ENCODE assay signal across 8 cellular contexts in genomic region chr5:60945760-60946253, GRCh38. TPM values are rescaled to one million over a fixed set of nuclear protein-coding genes. Genes with fewer than 3 reads are reported as not detected.
A peak's percentile ranks its signal among the peaks of the same experiment; 100 is the strongest.
DNase-seq lines count a peak whose midpoint lies in the region; ATAC-seq, FAIRE-seq and TF ChIP-seq lines count a peak whose summit lies in the region.

No MANE protein-coding gene starts in this region.

- H3K9ac ChIP-seq in H1 (replicated peaks in 1 of 4; ENCODE audit: extremely low read depth in 1 of 4, low read depth in 3 of 4, low read length in 3 of 4) = peak overlapping the region; percentile 46 to 79 (median 60)

- H3K9me3 ChIP-seq in H1 (ENCODE audit: insufficient read depth in 2 of 2, low read depth in 1 of 2, low read length in 1 of 2) (no peaks in the 10 kb centered on the region), mesodermal cell (ENCODE audit: control insufficient read depth, low read length) (no peaks in the 10 kb centered on the region)

- no peak for TF ChIP-seq EP300 in H1 (IDR thresholded peaks at IDR 0.05; ENCODE audit: borderline replicate concordance in 1 of 2, low read depth in 2 of 2, low read length in 2 of 2)

- H3K36me3 ChIP-seq in H1 (ENCODE audit: control insufficient read depth in 2 of 4, insufficient read depth in 4 of 4, low read length in 3 of 4) (no peaks in the 10 kb centered on the region), mesodermal cell (ENCODE audit: control insufficient read depth, insufficient read depth, low read length) (no peaks in the 10 kb centered on the region)

- H3K56ac ChIP-seq in H1 (replicated peaks; ENCODE audit: insufficient read length, low read depth, low read length) = no peak overlapping the region

- no peak overlapping the region for H2AK5ac ChIP-seq in H1 (ENCODE audit: low read depth, low read length)

- no peak overlapping the region for H2BK120ac ChIP-seq in H1 (replicated peaks; ENCODE audit: low read depth, low read length)

- peak overlapping the region; percentile 70; the same call in 1 of the 2 replicates for H2AFZ ChIP-seq in H1 (ENCODE audit: low read length)

- no peaks in the 10 kb centered on the region; a peak in 1 of 7 replicates for H3K27me3 ChIP-seq in H1 (replicated peaks in 1 of 4; ENCODE audit: control insufficient read depth in 3 of 4, extremely low read depth in 1 of 4, insufficient read depth in 3 of 4, low read length in 3 of 4)

- no peak overlapping the region for H2BK5ac ChIP-seq in H1 (ENCODE audit: low read depth, low read length)

- peak overlapping the region; percentile 62; the same call in 1 of the 2 replicates for H4K8ac ChIP-seq in H1 (ENCODE audit: extremely low read depth, insufficient read depth, low read length)

- TF ChIP-seq RAD21 in H1 (IDR thresholded peaks at IDR 0.05 in 1 of 2, conservative IDR thresholded peaks at IDR 0.05 in 1 of 2; ENCODE audit: low read depth in 2 of 2, low read length in 2 of 2) = no peak

- FAIRE-seq in H1 (lab: Jason Lieb, UNC) = no peak

- peak; percentile 52 for DNase-seq in DMS 273 treated with DMSO at 0.1 percent for 48 hours (lab: John Stamatoyannopoulos, UW)
- DNase-seq in RWPE1 (ENCODE audit: low spot score) = peak; percentile 60
- no peak for DNase-seq in H1 (ENCODE audit: low read depth in 1 of 2, low spot score in 2 of 2)
- DNase-seq in ureter (ENCODE audit: low spot score) = peak; percentile 47
- DNase-seq in NCI-H2107 treated with DMSO at 0.1 percent for 48 hours (lab: John Stamatoyannopoulos, UW; ENCODE audit: unreplicated experiment) = no peak

- POLR2A ChIA-PET in RWPE1 (lab: Yijun Ruan, JAX; ENCODE audit: low non-redundant PET) = no interaction called here
- POLR2A ChIA-PET in H1 (lab: Charles Lee; ENCODE audit: partially characterized antibody) = interaction anchor here (1.4 to 1.5 kb wide), 3 partner anchors 246 to 386 kb away, joined by 3 to 8 read pairs (median 4); partner anchors contain the start of gene DEPDC1B

- TF ChIP-seq POLR2A in H1 (IDR thresholded peaks at IDR 0.05; ENCODE audit: control extremely low read depth in 1 of 2, low read depth in 2 of 2, low read length in 2 of 2) = no peak

- peaks cover 7% of the 10 kb centered on the region; the same call in 1 of the 2 replicates for H3K23me2 ChIP-seq in H1 (ENCODE audit: low read depth, low read length)

- CTCF ChIA-PET in RWPE1 (lab: Yijun Ruan, JAX) = interaction anchor here (0.7 to 1.2 kb wide), 3 partner anchors 16 to 386 kb away, joined by 3 to 8 read pairs (median 4); no protein-coding TSS in a partner anchor
- CTCF ChIA-PET in H1 (lab: Charles Lee; ENCODE audit: partially characterized antibody) = interaction anchor here (0.7 to 1.4 kb wide), 3 partner anchors 12 to 270 kb away, joined by 3 read pairs; no protein-coding TSS in a partner anchor

- H3K27ac ChIP-seq in RWPE1 (peak overlapping the region; percentile 87), H1 (ENCODE audit: low read depth, low read length) (no peak overlapping the region), mesodermal cell (ENCODE audit: low read depth, low read length, severe bottlenecking) (peak overlapping the region; percentile 36)

- no peak overlapping the region for H3K14ac ChIP-seq in H1 (ENCODE audit: insufficient read length)

- H4K91ac ChIP-seq in H1 (replicated peaks; ENCODE audit: insufficient read length, low read length) = no peak overlapping the region

- H3K4me2 ChIP-seq in H1 (ENCODE audit: insufficient read depth in 1 of 2, low read depth in 2 of 2, low read length in 2 of 2) = peak overlapping the region; percentile 92 to 94

- H3K23ac ChIP-seq in H1 (ENCODE audit: insufficient read length) = no peak overlapping the region

- ATAC-seq in GM19328 (IDR thresholded peaks at IDR 0.05; ENCODE audit: unreplicated experiment) = peak; percentile 17
- ATAC-seq in HG03280 (IDR thresholded peaks at IDR 0.05; ENCODE audit: unreplicated experiment) = peak; percentile 23

- peak overlapping the region; percentile 78 to 95 (median 87) for H3K4me3 ChIP-seq in H1 (ENCODE audit: extremely low read depth in 1 of 4, insufficient read depth in 2 of 4, low read depth in 3 of 4, low read length in 4 of 4)
- peak overlapping the region; percentile 68 for H3K4me3 ChIP-seq in mesodermal cell (ENCODE audit: extremely low read depth, insufficient read depth, low read length, poor library complexity, severe bottlenecking)

- H3K4ac ChIP-seq in H1 (replicated peaks; ENCODE audit: insufficient read length, low read depth, low read length) = no peak overlapping the region

- no peak overlapping the region for H2BK20ac ChIP-seq in H1 (ENCODE audit: low read length)

- peaks cover 0 to 75% of the 10 kb centered on the region in 2 experiments; a peak in 3 of 4 replicates for H3K79me2 ChIP-seq in H1 (ENCODE audit: control insufficient read depth in 1 of 2, insufficient read depth in 2 of 2, low read length in 2 of 2)

- TF ChIP-seq CTCF in RWPE1 (conservative IDR thresholded peaks at IDR 0.05; ENCODE audit: low read depth) = no peak
- no peak for TF ChIP-seq CTCF in H1 (IDR thresholded peaks at IDR 0.05; ENCODE audit: control extremely low read depth in 1 of 3, insufficient read depth in 1 of 3, low read depth in 1 of 3, low read length in 3 of 3)

- H4K5ac ChIP-seq in H1 (ENCODE audit: insufficient read length, low read depth, low read length) = no peak overlapping the region

- H3K4me1 ChIP-seq in H1 (replicated peaks in 1 of 4; ENCODE audit: control insufficient read depth in 3 of 4, insufficient read depth in 4 of 4, low read length in 3 of 4) = peaks cover 0 to 5% (median under 1%) of the 10 kb centered on the region in 4 experiments; a peak in 2 of 7 replicates
- peaks cover 7% of the 10 kb centered on the region for H3K4me1 ChIP-seq in mesodermal cell (ENCODE audit: control insufficient read depth, insufficient read depth, low read length, poor library complexity, severe bottlenecking)

- H2BK12ac ChIP-seq in H1 (ENCODE audit: low read depth, low read length) = no peak overlapping the region

- H3K79me1 ChIP-seq in H1 (ENCODE audit: low read depth, low read length) = peaks cover 1% of the 10 kb centered on the region

- H2BK15ac ChIP-seq in H1 (ENCODE audit: low read length) = no peak overlapping the region; the same call in 1 of the 2 replicates

- WGBS in H1 (ENCODE audit: extremely low coverage in 1 of 2, insufficient coverage in 1 of 2, insufficient read length in 1 of 2, insufficient replicate concordance in 2 of 2, low coverage in 1 of 2, low lambda C conversion rate in 2 of 2, missing lambda C conversion rate in 1 of 2), 2 experiments = 15% methylated on average over 23 of the region's 23 CpGs; no CpG with 5 or more reads in 1 of the 2 experiments
- WGBS in mesodermal cell (ENCODE audit: insufficient coverage in 2 of 2), 2 experiments = 19 to 22% methylated on average over 17 to 21 of the region's 23 CpGs

- H4K20me1 ChIP-seq in H1 (replicated peaks in 1 of 2; ENCODE audit: control insufficient read depth in 1 of 2, insufficient read depth in 2 of 2, low read length in 2 of 2) = no peaks in the 10 kb centered on the region

- no peak overlapping the region for H3K18ac ChIP-seq in H1 (ENCODE audit: extremely low read depth, low read length)

TF ChIP-seq in H1, 55 proteins besides CTCF, POLR2A, EP300 and RAD21:
- TF ChIP-seq JUND (IDR thresholded peaks at IDR 0.05; ENCODE audit: low read length) (no peak), GABPA (IDR thresholded peaks at IDR 0.05; ENCODE audit: borderline replicate concordance, insufficient read depth, low read length) (no peak), SIN3A (conservative IDR thresholded peaks at IDR 0.05 in 1 of 2, IDR thresholded peaks at IDR 0.05 in 1 of 2; ENCODE audit: low read depth in 1 of 2, low read length in 2 of 2) (peak in 1 of 2 experiments; percentile 38; a peak in 1 of 4 replicates), KDM4A (IDR thresholded peaks at IDR 0.05; ENCODE audit: low read depth, low read length, severe bottlenecking) (no peak), GTF2F1 (IDR thresholded peaks at IDR 0.05; ENCODE audit: borderline replicate concordance, low read depth, low read length) (no peak; the same call in 1 of the 2 replicates), TAF1 (IDR thresholded peaks at IDR 0.05; ENCODE audit: low read depth, low read length) (peak; percentile 49; the same call in 1 of the 2 replicates), TBP (IDR thresholded peaks at IDR 0.05; ENCODE audit: low read depth, low read length) (peak; percentile 17; the same call in 1 of the 2 replicates)

RNA-seq across cellular contexts. Expression of gene NDUFAF2, which starts 0.8 kb away (rescaled TPM):
- 46.5 and 50.8 TPM in 2 replicates for total RNA-seq in H1 (2021; fragmentation: NEBNext Ultra II Directional; extraction: Animal tissue kit (Norgen Biotek cat#: 25700))
- polyA plus RNA-seq in H1 (2011; rRNA removed) = 7.1 and 10.7 TPM in 2 replicates
- polyA plus RNA-seq in H1 (2011; cell fraction: cytosol; rRNA removed) = 30.9 TPM
- polyA plus RNA-seq in H1 (2011; cell fraction: nucleus; rRNA removed) = 10.6 TPM
- polyA plus RNA-seq in H1 (2012, experiment 1 of 2) = 35.6 to 55.6 TPM (median 43.3 TPM) in 4 replicates
- polyA plus RNA-seq in H1 (2012, experiment 2 of 2) = 81.9 TPM
- polyA plus RNA-seq in H1 (2013, experiment 1 of 2) = 153 TPM
- polyA plus RNA-seq in H1 (2013, experiment 2 of 2) = 154 TPM
- polyA minus RNA-seq in H1 (2011; rRNA and poly(A)+ RNA removed) = 4.3 and 4.4 TPM in 2 replicates
- 27.5 TPM for polyA minus RNA-seq in H1 (2011; cell fraction: cytosol; rRNA and poly(A)+ RNA removed)
- polyA minus RNA-seq in H1 (2011; cell fraction: nucleus; rRNA and poly(A)+ RNA removed) = 19.2 TPM
- 40.7 TPM for polyA plus RNA-seq in mesodermal cell (2013, experiment 1 of 2)
- 52.0 TPM for polyA plus RNA-seq in mesodermal cell (2013, experiment 2 of 2)
- total RNA-seq in ureter = 24.9 TPM

RNA-seq across cellular contexts. Expression of gene ERCC8, which starts 0.9 kb away (rescaled TPM):
- total RNA-seq in H1 (2021; fragmentation: NEBNext Ultra II Directional; extraction: Animal tissue kit (Norgen Biotek cat#: 25700)) = 14.8 and 17.3 TPM in 2 replicates
- 13.3 and 17.3 TPM in 2 replicates for polyA plus RNA-seq in H1 (2011; rRNA removed)
- 22.3 TPM for polyA plus RNA-seq in H1 (2011; cell fraction: cytosol; rRNA removed)
- 10.0 TPM for polyA plus RNA-seq in H1 (2011; cell fraction: nucleus; rRNA removed)
- 9.2 to 15.8 TPM (median 13.1 TPM) in 4 replicates for polyA plus RNA-seq in H1 (2012, experiment 1 of 2)
- 3.0 TPM for polyA plus RNA-seq in H1 (2012, experiment 2 of 2)
- 7.7 TPM for polyA plus RNA-seq in H1 (2013, experiment 1 of 2)
- 8.2 TPM for polyA plus RNA-seq in H1 (2013, experiment 2 of 2)
- polyA minus RNA-seq in H1 (2011; rRNA and poly(A)+ RNA removed) = 27.5 and 38.1 TPM in 2 replicates
- 20.4 TPM for polyA minus RNA-seq in H1 (2011; cell fraction: cytosol; rRNA and poly(A)+ RNA removed)
- polyA minus RNA-seq in H1 (2011; cell fraction: nucleus; rRNA and poly(A)+ RNA removed) = 53.8 TPM
- polyA plus RNA-seq in mesodermal cell (2013, experiment 1 of 2) = 15.9 TPM
- polyA plus RNA-seq in mesodermal cell (2013, experiment 2 of 2) = 19.4 TPM
- 12.2 TPM for total RNA-seq in ureter

Comparison
In these comparisons a context has a peak if more than half of its experiments do, and no peak if none do; other contexts are left out.
1. DNase-seq: peak in DMS 273 treated with DMSO at 0.1 percent for 48 hours (single experiment), RWPE1 (single experiment) and ureter (single experiment); none in H1 (0 of 2) and NCI-H2107 treated with DMSO at 0.1 percent for 48 hours (single experiment).